In the genomic region with DNA sequence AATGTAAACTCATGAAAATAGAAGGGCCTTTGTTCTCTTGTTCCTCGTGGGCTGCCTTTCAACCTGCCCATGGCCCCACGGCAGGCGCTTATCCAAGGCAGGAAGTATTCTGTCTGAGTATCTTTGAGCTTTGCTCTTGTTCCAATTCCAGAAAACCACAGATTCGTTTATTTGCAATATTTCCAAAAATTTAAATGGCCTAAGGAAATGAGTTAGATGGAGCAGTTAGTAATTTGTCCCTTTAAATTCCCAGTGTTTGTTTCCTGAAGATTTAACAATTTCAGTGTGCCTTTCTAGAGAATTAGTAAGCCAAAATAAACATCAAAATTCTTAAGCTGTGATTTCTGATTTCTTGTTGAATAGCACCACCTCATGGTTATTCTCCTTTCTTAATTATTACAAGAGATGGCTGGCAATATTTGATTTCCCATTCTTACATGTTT, we compare ENCODE assay signal across 9 cellular contexts.
DNase-seq lines count a peak whose midpoint lies in the region; ATAC-seq and TF ChIP-seq lines count a peak whose summit lies in the region.
"Had no signal": no experiment of that assay in that cellular context is flagged by ENCODE, and none has a peak within 500 bp of the region (broad histone marks: within the 10 kb centered on the region; RNA-seq: fewer than 3 reads in every experiment).

No MANE protein-coding gene starts in this region.

- H3K4me1 ChIP-seq in DOHH2 (ENCODE audit: control insufficient read depth, low read length) (no peaks in the 10 kb centered on the region), sigmoid colon (peaks cover 0 to 5% (median 0%) of the 10 kb centered on the region in 4 donors)

- WGBS in sigmoid colon, 2 donors, result 3 to 12% methylated on average over 4 of the region's 4 CpGs

- H3K79me2 ChIP-seq in DOHH2 (ENCODE audit: control insufficient read depth, low read length), result no peaks in the 10 kb centered on the region

- H3K4me2 ChIP-seq in DOHH2 (ENCODE audit: low read length), result no peak overlapping the region

- H3F3A ChIP-seq in DOHH2 (ENCODE audit: control insufficient read depth, insufficient read depth), result no peaks in the 10 kb centered on the region

- ATAC-seq in left colon, result no peak

- no peak for TF ChIP-seq EP300 in sigmoid colon (IDR thresholded peaks at IDR 0.05)

- H4K20me1 ChIP-seq in DOHH2 (ENCODE audit: control insufficient read depth, insufficient read depth, low read depth, low read length), result no peaks in the 10 kb centered on the region

- no peaks in the 10 kb centered on the region for H3K9me2 ChIP-seq in DOHH2 (replicated peaks; ENCODE audit: control insufficient read depth, low read length)

- TF ChIP-seq POLR2A in sigmoid colon (IDR thresholded peaks at IDR 0.05), result no peak

- DNase-seq in MV-4-11 (lab: John Stamatoyannopoulos, UW) (peak; percentile 0), astrocyte of the hippocampus (ENCODE audit: low read depth, low spot score) (peak; percentile 77), islet precursor cell (peak; percentile 69), left colon (no peak), NCI-H1436 (lab: John Stamatoyannopoulos, UW) (no peak), sigmoid colon (no peak), SKM-1 (lab: John Stamatoyannopoulos, UW; ENCODE audit: unreplicated experiment) (no peak)
- DNase-seq: naive B cell had no signal

- TF ChIP-seq CTCF in DOHH2 (IDR thresholded peaks at IDR 0.05; ENCODE audit: low read depth, low read length, poor library complexity, severe bottlenecking), result peak; percentile 42
- TF ChIP-seq CTCF in sigmoid colon (IDR thresholded peaks at IDR 0.05), result peak in 2 of 4 experiments; percentile 17 to 33

- no peaks in the 10 kb centered on the region for H3K36me3 ChIP-seq in DOHH2 (ENCODE audit: control insufficient read depth, low read length)
- no peaks in the 10 kb centered on the region for H3K36me3 ChIP-seq in sigmoid colon

- H3K4me3 ChIP-seq in DOHH2 (ENCODE audit: low read length), result no peak overlapping the region
- H3K4me3 ChIP-seq in sigmoid colon, result no peak overlapping the region

- H3K9me3 ChIP-seq in DOHH2 (ENCODE audit: control insufficient read depth, insufficient read depth, low read length), result no peaks in the 10 kb centered on the region
- no peaks in the 10 kb centered on the region for H3K9me3 ChIP-seq in sigmoid colon

- no peak overlapping the region for H3K27ac ChIP-seq in DOHH2 (ENCODE audit: low read depth, low read length)
- no peak overlapping the region for H3K27ac ChIP-seq in sigmoid colon

- peaks cover 3% of the 10 kb centered on the region; the same call in 1 of the 2 replicates for H3K27me3 ChIP-seq in DOHH2 (ENCODE audit: control insufficient read depth, low read length)
- H3K27me3 ChIP-seq in sigmoid colon, result no peaks in the 10 kb centered on the region

- intact Hi-C loops in left colon (cut with DNase I, micrococcal nuclease), result no loop called here
- intact Hi-C loops in sigmoid colon (cut with DNase I), result no loop called here

Comparison
In these comparisons a context has a peak if more than half of its experiments do, and no peak if none do; other contexts are left out.
1. DNase-seq: peak in MV-4-11 (single experiment), astrocyte of the hippocampus (single experiment) and islet precursor cell (single experiment); none in left colon (0 of 2), NCI-H1436 (single experiment), sigmoid colon (single experiment) and SKM-1 (single experiment).